Comparison of ENCODE assay signal across 9 cellular contexts in genomic region chrX:153933751-153934472, GRCh38. TPM values are rescaled to one million over a fixed set of nuclear protein-coding genes. Genes with fewer than 3 reads are reported as not detected.
DNase-seq lines count a peak whose midpoint lies in the region; ATAC-seq, FAIRE-seq and TF ChIP-seq lines count a peak whose summit lies in the region.
"Had no signal": no experiment of that assay in that cellular context is flagged by ENCODE, and none has a peak within 500 bp of the region (broad histone marks: within the 10 kb centered on the region; RNA-seq: fewer than 3 reads in every experiment).

No MANE protein-coding gene starts in this region.

- TF ChIP-seq POLR2A in GM12892 (IDR thresholded peaks at IDR 0.05; ENCODE audit: low read depth, low read length), result no peak
- no peak for TF ChIP-seq POLR2A in gastroesophageal sphincter (IDR thresholded peaks at IDR 0.05)

- no peak for TF ChIP-seq EP300 in gastroesophageal sphincter (IDR thresholded peaks at IDR 0.05)

- TF ChIP-seq CTCF in gastroesophageal sphincter (IDR thresholded peaks at IDR 0.05), result no peak

- H3K36me3 ChIP-seq in gastroesophageal sphincter (peaks cover 0 to 34% of the 10 kb centered on the region in 2 donors), small intestine (ENCODE audit: control insufficient read depth in 2 of 2, insufficient read depth in 2 of 2, low read length in 2 of 2) (peaks cover 0 to 3% of the 10 kb centered on the region in 2 donors)

- 0 to 63% methylated on average over 4 to 8 of the region's 14 CpGs for WGBS in gastroesophageal sphincter (ENCODE audit: low coverage in 1 of 2), 2 donors
- WGBS in small intestine, 3 donors, result 19 to 38% (median 20%) methylated on average over 12 to 14 of the region's 14 CpGs

- DNase-seq in GM12892 (ENCODE audit: insufficient read length) (no peak), small intestine (no peak), SIG-M5 treated with dmso at 0.1 percent for 504 hours (lab: John Stamatoyannopoulos, UW; ENCODE audit: unreplicated experiment) (no peak), SHP77 (lab: John Stamatoyannopoulos, UW) (no peak)

- peak overlapping the region; percentile 65 to 78 for H3K4me3 ChIP-seq in gastroesophageal sphincter
- H3K4me3 ChIP-seq in small intestine (ENCODE audit: low read depth in 1 of 2, low read length in 2 of 2), result peak overlapping the region; percentile 57 to 89

- H3K4me1 ChIP-seq in gastroesophageal sphincter (peaks cover 0 to 29% (median 4%) of the 10 kb centered on the region in 3 donors), small intestine (ENCODE audit: control insufficient read depth in 2 of 2, insufficient read depth in 1 of 2, low read depth in 1 of 2, low read length in 1 of 2) (peaks cover 0 to 3% of the 10 kb centered on the region in 2 donors)

- H3K9me3 ChIP-seq in gastroesophageal sphincter, result no peaks in the 10 kb centered on the region
- no peaks in the 10 kb centered on the region for H3K9me3 ChIP-seq in small intestine (ENCODE audit: control insufficient read depth, low read depth)

- ATAC-seq in SK-N-SH treated with all-trans-retinoic acid at 6 μM for 48 hours (peak; percentile 10), gastroesophageal sphincter (no peak), GM19467 (IDR thresholded peaks at IDR 0.05; ENCODE audit: unreplicated experiment) (no peak), GM18511 (IDR thresholded peaks at IDR 0.05; ENCODE audit: unreplicated experiment) (no peak)

- H3K27ac ChIP-seq in gastroesophageal sphincter, result peak overlapping the region in 3 of 4 donors; percentile 74 to 79 (median 76)
- peak overlapping the region in 1 of 2 donors; percentile 58 for H3K27ac ChIP-seq in small intestine (ENCODE audit: low read depth in 1 of 2, low read length in 1 of 2)

- FAIRE-seq in GM12892 (lab: Jason Lieb, UNC) (peak; percentile 24), small intestine (lab: Jason Lieb, UNC) (no peak)

- H3K27me3 ChIP-seq in gastroesophageal sphincter (no peaks in the 10 kb centered on the region), small intestine (ENCODE audit: control insufficient read depth in 2 of 2, insufficient read depth in 2 of 2, low read length in 2 of 2) (no peaks in the 10 kb centered on the region)

TF ChIP-seq in SK-N-SH treated with all-trans-retinoic acid at 6 μM for 48 hours, 23 proteins besides CTCF, POLR2A, EP300 and RAD21:
- TF ChIP-seq RARB (CRISPR knock-in tag; IDR thresholded peaks at IDR 0.05) (no peak), ZFP30 (CRISPR knock-in tag; IDR thresholded peaks at IDR 0.05) (no peak), SNAI2 (CRISPR knock-in tag; IDR thresholded peaks at IDR 0.05) (no peak), ZNF8 (CRISPR knock-in tag; IDR thresholded peaks at IDR 0.05) (no peak), POU6F1 (CRISPR knock-in tag; IDR thresholded peaks at IDR 0.05; ENCODE audit: borderline replicate concordance, low read depth) (no peak)
- TF ChIP-seq, protein P1, sequence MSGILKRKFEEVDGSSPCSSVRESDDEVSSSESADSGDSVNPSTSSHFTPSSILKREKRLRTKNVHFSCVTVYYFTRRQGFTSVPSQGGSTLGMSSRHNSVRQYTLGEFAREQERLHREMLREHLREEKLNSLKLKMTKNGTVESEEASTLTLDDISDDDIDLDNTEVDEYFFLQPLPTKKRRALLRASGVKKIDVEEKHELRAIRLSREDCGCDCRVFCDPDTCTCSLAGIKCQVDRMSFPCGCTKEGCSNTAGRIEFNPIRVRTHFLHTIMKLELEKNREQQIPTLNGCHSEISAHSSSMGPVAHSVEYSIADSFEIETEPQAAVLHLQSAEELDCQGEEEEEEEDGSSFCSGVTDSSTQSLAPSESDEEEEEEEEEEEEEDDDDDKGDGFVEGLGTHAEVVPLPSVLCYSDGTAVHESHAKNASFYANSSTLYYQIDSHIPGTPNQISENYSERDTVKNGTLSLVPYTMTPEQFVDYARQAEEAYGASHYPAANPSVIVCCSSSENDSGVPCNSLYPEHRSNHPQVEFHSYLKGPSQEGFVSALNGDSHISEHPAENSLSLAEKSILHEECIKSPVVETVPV (CRISPR knock-in tag; IDR thresholded peaks at IDR 0.05), result no peak
- TF ChIP-seq, protein P2, sequence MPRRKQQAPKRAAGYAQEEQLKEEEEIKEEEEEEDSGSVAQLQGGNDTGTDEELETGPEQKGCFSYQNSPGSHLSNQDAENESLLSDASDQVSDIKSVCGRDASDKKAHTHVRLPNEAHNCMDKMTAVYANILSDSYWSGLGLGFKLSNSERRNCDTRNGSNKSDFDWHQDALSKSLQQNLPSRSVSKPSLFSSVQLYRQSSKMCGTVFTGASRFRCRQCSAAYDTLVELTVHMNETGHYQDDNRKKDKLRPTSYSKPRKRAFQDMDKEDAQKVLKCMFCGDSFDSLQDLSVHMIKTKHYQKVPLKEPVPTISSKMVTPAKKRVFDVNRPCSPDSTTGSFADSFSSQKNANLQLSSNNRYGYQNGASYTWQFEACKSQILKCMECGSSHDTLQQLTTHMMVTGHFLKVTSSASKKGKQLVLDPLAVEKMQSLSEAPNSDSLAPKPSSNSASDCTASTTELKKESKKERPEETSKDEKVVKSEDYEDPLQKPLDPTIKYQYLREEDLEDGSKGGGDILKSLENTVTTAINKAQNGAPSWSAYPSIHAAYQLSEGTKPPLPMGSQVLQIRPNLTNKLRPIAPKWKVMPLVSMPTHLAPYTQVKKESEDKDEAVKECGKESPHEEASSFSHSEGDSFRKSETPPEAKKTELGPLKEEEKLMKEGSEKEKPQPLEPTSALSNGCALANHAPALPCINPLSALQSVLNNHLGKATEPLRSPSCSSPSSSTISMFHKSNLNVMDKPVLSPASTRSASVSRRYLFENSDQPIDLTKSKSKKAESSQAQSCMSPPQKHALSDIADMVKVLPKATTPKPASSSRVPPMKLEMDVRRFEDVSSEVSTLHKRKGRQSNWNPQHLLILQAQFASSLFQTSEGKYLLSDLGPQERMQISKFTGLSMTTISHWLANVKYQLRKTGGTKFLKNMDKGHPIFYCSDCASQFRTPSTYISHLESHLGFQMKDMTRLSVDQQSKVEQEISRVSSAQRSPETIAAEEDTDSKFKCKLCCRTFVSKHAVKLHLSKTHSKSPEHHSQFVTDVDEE (CRISPR knock-in tag; IDR thresholded peaks at IDR 0.05), result no peak
TF ChIP-seq in SK-N-SH treated with all-trans-retinoic acid at 6 μM for 48 hours: peak in this region for 0.

RNA-seq across cellular contexts. Expression of gene NAA10, which starts 0.9 kb away (rescaled TPM):
- 76.2 TPM for polyA plus RNA-seq in GM12892 (2012; ENCODE audit: missing spikeins)
- 100 to 1,000 TPM in 1 of 4 donors, 10 to 100 TPM in 3; 68.3 to 103 (median 89.2) TPM for total RNA-seq in gastroesophageal sphincter
- 100 to 1,000 TPM; 105 to 152 (median 109) TPM for polyA plus RNA-seq in small intestine

RNA-seq across cellular contexts. Expression of gene ARHGAP4, which starts 7.8 kb away (rescaled TPM):
- polyA plus RNA-seq in GM12892 (2012; ENCODE audit: missing spikeins), result 23.2 TPM
- 10 to 100 TPM; 10.9 to 26.0 (median 18.1) TPM for total RNA-seq in gastroesophageal sphincter
- 10 to 100 TPM; 40.9 to 63.0 (median 57.1) TPM for polyA plus RNA-seq in small intestine

RNA-seq across cellular contexts. Expression of gene RENBP, which starts 10.5 kb away (rescaled TPM):
- 3.7 TPM for polyA plus RNA-seq in GM12892 (2012; ENCODE audit: missing spikeins)
- total RNA-seq in gastroesophageal sphincter, result 10 to 100 TPM in 3 of 4 donors, 1 to 10 TPM in 1; 8.1 to 15.0 (median 12.5) TPM
- 10 to 100 TPM in 2 of 3 donors, 1 to 10 TPM in 1; 5.1 to 32.4 (median 11.3) TPM for polyA plus RNA-seq in small intestine

RNA-seq across cellular contexts. Expression of gene AVPR2, which starts 29.4 kb away (rescaled TPM):
- 0.17 TPM for polyA plus RNA-seq in GM12892 (2012; ENCODE audit: missing spikeins)
- 1 to 10 TPM in 3 of 4 donors, under 1 TPM in 1; 0.81 to 7.9 (median 3.8) TPM for total RNA-seq in gastroesophageal sphincter
- polyA plus RNA-seq in small intestine, result 1 to 10 TPM in 1 of 3 donors, not detected in 2; 3.5 TPM
- total RNA-seq: T-helper 1 cell treated with Interleukin-12 subunit alpha and Interleukin-12 subunit beta and Interleukin-4 antibody, amounts not matched to agents 30 ng/mL and 1 ng/mL, for 36 hours had no signal

RNA-seq across cellular contexts. Expression of gene HCFC1, which starts 37.7 kb away (rescaled TPM):
- 13.3 TPM for polyA plus RNA-seq in GM12892 (2012; ENCODE audit: missing spikeins)
- total RNA-seq in gastroesophageal sphincter, result 10 to 100 TPM; 32.9 to 94.4 (median 43.1) TPM
- 10 to 100 TPM in 1 of 3 donors, 1 to 10 TPM in 2; 7.6 to 29.6 (median 9.5) TPM for polyA plus RNA-seq in small intestine
